ENCODE assay signal across 1 cellular context in genomic region chr16:50547340-50547865, GRCh38.
A peak's percentile ranks its signal among the peaks of the same experiment; 100 is the strongest.
TF ChIP-seq lines count a peak whose summit lies in the region.

No MANE protein-coding gene starts in this region.

TF ChIP-seq in HepG2, 621 proteins besides CTCF, POLR2A, EP300 and RAD21 (continued from another document and continues in another):
- TF ChIP-seq ZNF318 (CRISPR knock-in tag; IDR thresholded peaks at IDR 0.05): no peak
- TF ChIP-seq ARNT2 (CRISPR knock-in tag; IDR thresholded peaks at IDR 0.05; ENCODE audit: low read depth): peak; percentile 64; the same call in 1 of the 2 replicates
- no peak for TF ChIP-seq ZNF549 (CRISPR knock-in tag; IDR thresholded peaks at IDR 0.05)
- peak; percentile 16; the same call in 1 of the 2 replicates for TF ChIP-seq ZNF788 (CRISPR knock-in tag; IDR thresholded peaks at IDR 0.05; ENCODE audit: borderline replicate concordance)
- peak; percentile 42; the same call in 1 of the 2 replicates for TF ChIP-seq ZSCAN25 (CRISPR knock-in tag; IDR thresholded peaks at IDR 0.05)
- no peak for TF ChIP-seq IRF1 (CRISPR knock-in tag; IDR thresholded peaks at IDR 0.05; ENCODE audit: low read depth)
- TF ChIP-seq ARID4A (CRISPR knock-in tag; IDR thresholded peaks at IDR 0.05; ENCODE audit: borderline replicate concordance): peak; percentile 57; the same call in 1 of the 2 replicates
- no peak for TF ChIP-seq RELA (CRISPR knock-in tag; IDR thresholded peaks at IDR 0.05)
- peak; percentile 88 for TF ChIP-seq FOXA3 (CRISPR knock-in tag; IDR thresholded peaks at IDR 0.05)
- TF ChIP-seq ZNF75D (CRISPR knock-in tag; IDR thresholded peaks at IDR 0.05; ENCODE audit: borderline replicate concordance): no peak
- TF ChIP-seq ZNF547 (CRISPR knock-in tag; IDR thresholded peaks at IDR 0.05): 0 out of 2 replicates have a peak, but pooled peaks have one; percentile 18
- TF ChIP-seq ZNF468 (CRISPR knock-in tag; IDR thresholded peaks at IDR 0.05): no peak
- TF ChIP-seq NCOA5 (CRISPR knock-in tag; IDR thresholded peaks at IDR 0.05): no peak
- TF ChIP-seq KIAA2018 (CRISPR knock-in tag; IDR thresholded peaks at IDR 0.05; ENCODE audit: borderline replicate concordance): no peak
- TF ChIP-seq RXRA (CRISPR knock-in tag; IDR thresholded peaks at IDR 0.05): peak; percentile 96
- TF ChIP-seq ZNF121 (CRISPR knock-in tag; IDR thresholded peaks at IDR 0.05): no peak
- TF ChIP-seq ZNF530 (CRISPR knock-in tag; IDR thresholded peaks at IDR 0.05; ENCODE audit: low read depth): no peak
- TF ChIP-seq TBX2 (CRISPR knock-in tag; IDR thresholded peaks at IDR 0.05; ENCODE audit: borderline replicate concordance): peak; percentile 82
- TF ChIP-seq ZBTB26 (CRISPR knock-in tag; IDR thresholded peaks at IDR 0.05; ENCODE audit: borderline replicate concordance): 0 out of 2 replicates have a peak, but pooled peaks have one; percentile 31
- peak; percentile 95 for TF ChIP-seq ZNF543 (CRISPR knock-in tag; IDR thresholded peaks at IDR 0.05)
- no peak for TF ChIP-seq NPAS2 (CRISPR knock-in tag; IDR thresholded peaks at IDR 0.05; ENCODE audit: borderline replicate concordance)
- TF ChIP-seq BRD4 (CRISPR knock-in tag; IDR thresholded peaks at IDR 0.05): peak; percentile 42; the same call in 1 of the 2 replicates
- TF ChIP-seq HDAC6 (IDR thresholded peaks at IDR 0.05; ENCODE audit: low read depth, low read length): 0 out of 2 replicates have a peak, but pooled peaks have one; percentile 24
- TF ChIP-seq TAF1 (CRISPR knock-in tag; IDR thresholded peaks at IDR 0.05): peak; percentile 16
- TF ChIP-seq CBX2 (IDR thresholded peaks at IDR 0.05; ENCODE audit: low read depth, low read length): no peak
- TF ChIP-seq CBX2 (CRISPR knock-in tag; IDR thresholded peaks at IDR 0.05; ENCODE audit: low read depth): no peak
- TF ChIP-seq MXI1 (IDR thresholded peaks at IDR 0.05; ENCODE audit: borderline replicate concordance, low read depth, low read length): peak; percentile 42; the same call in 1 of the 3 replicates
- no peak for TF ChIP-seq FOXO4 (CRISPR knock-in tag; conservative IDR thresholded peaks at IDR 0.05)
- TF ChIP-seq ZNF616 (CRISPR knock-in tag; IDR thresholded peaks at IDR 0.05; ENCODE audit: low read depth): no peak
- TF ChIP-seq SNRNP70 (IDR thresholded peaks at IDR 0.05; ENCODE audit: low read depth, low read length): no peak
- peak; percentile 92 for TF ChIP-seq TARDBP (CRISPR knock-in tag; IDR thresholded peaks at IDR 0.05)
- peak; percentile 29; the same call in 1 of the 2 replicates for TF ChIP-seq RFX5 (IDR thresholded peaks at IDR 0.05; ENCODE audit: low read depth, low read length)
- no peak for TF ChIP-seq KLF9 (CRISPR knock-in tag; IDR thresholded peaks at IDR 0.05; ENCODE audit: low read depth)
- no peak for TF ChIP-seq SAFB2 (CRISPR knock-in tag; IDR thresholded peaks at IDR 0.05; ENCODE audit: borderline replicate concordance, low read depth)
- no peak for TF ChIP-seq ZNF138 (CRISPR knock-in tag; IDR thresholded peaks at IDR 0.05; ENCODE audit: low read depth)
